8 cellular contexts compared by ENCODE assay signal in genomic region chr21:34933609-34934345, GRCh38.
DNase-seq lines count a peak whose midpoint lies in the region; ATAC-seq and TF ChIP-seq lines count a peak whose summit lies in the region.

No MANE protein-coding gene starts in this region.

- no peaks in the 10 kb centered on the region for H3K9me3 Mint-ChIP-seq in IgD-negative memory B cell
- H3K9me3 Mint-ChIP-seq in activated naive CD4-positive, alpha-beta T cell treated with anti-CD3 and anti-CD28 coated beads, Interleukin-2, amount 50 U/mL, for 72 hours, result peaks cover 0 to 15% of the 10 kb centered on the region in 2 donors
- peaks cover 1 to 4% of the 10 kb centered on the region in 2 donors for H3K9me3 Mint-ChIP-seq in stimulated activated naive B cell treated with anti-CD40 and anti-IgM and Interleukin-4, amounts not matched to agents 10 μg/mL and 1 μg/mL and 100 μg/mL, for 72 hours

- no peaks in the 10 kb centered on the region for H3K36me3 ChIP-seq in testis (ENCODE audit: low read depth, missing control alignments)

- no peaks in the 10 kb centered on the region for H3K27me3 ChIP-seq in testis

- WGBS in testis, 2 donors, result 70 to 73% methylated on average over 3 of the region's 3 CpGs

- H3K4me3 ChIP-seq in testis, result no peak overlapping the region

- H3K9me3 ChIP-seq in testis, result no peaks in the 10 kb centered on the region

- intact Hi-C loops in testis (cut with DNase I; ENCODE audit: low total_unique reads), result no loop called here

- ATAC-seq in activated naive CD4-positive, alpha-beta T cell treated with anti-CD3 and anti-CD28 coated beads, Interleukin-2, amount 50 U/mL, for 72 hours, result peak; percentile 80 to 83
- peak; percentile 89 to 90 for ATAC-seq in stimulated activated naive B cell treated with anti-CD40 and anti-IgM and Interleukin-4, amounts not matched to agents 10 μg/mL and 1 μg/mL and 100 μg/mL, for 72 hours (replicated peaks)

- H3K4me1 ChIP-seq in testis, result no peaks in the 10 kb centered on the region

- H3K36me3 Mint-ChIP-seq in IgD-negative memory B cell, result peaks cover 6% of the 10 kb centered on the region
- H3K36me3 Mint-ChIP-seq in activated naive CD4-positive, alpha-beta T cell treated with anti-CD3 and anti-CD28 coated beads, Interleukin-2, amount 50 U/mL, for 72 hours, result peaks cover 5 to 11% of the 10 kb centered on the region in 2 donors
- peaks cover 16 to 28% of the 10 kb centered on the region in 2 donors for H3K36me3 Mint-ChIP-seq in stimulated activated naive B cell treated with anti-CD40 and anti-IgM and Interleukin-4, amounts not matched to agents 10 μg/mL and 1 μg/mL and 100 μg/mL, for 72 hours

- H3K27ac ChIP-seq in testis, result no peak overlapping the region

- no peak for TF ChIP-seq POLR2A in testis (IDR thresholded peaks at IDR 0.05)

- peak overlapping the region; percentile 84 to 98 (median 95) for H3K27ac Mint-ChIP-seq in IgD-negative memory B cell
- peak overlapping the region; percentile 94 to 96 for H3K27ac Mint-ChIP-seq in activated naive CD4-positive, alpha-beta T cell treated with anti-CD3 and anti-CD28 coated beads, Interleukin-2, amount 50 U/mL, for 72 hours
- peak overlapping the region; percentile 90 for H3K27ac Mint-ChIP-seq in stimulated activated naive B cell treated with anti-CD40 and anti-IgM and Interleukin-4, amounts not matched to agents 10 μg/mL and 1 μg/mL and 100 μg/mL, for 72 hours

- peaks cover 23 to 47% (median 43%) of the 10 kb centered on the region in 3 donors for H3K4me1 Mint-ChIP-seq in IgD-negative memory B cell
- H3K4me1 Mint-ChIP-seq in stimulated activated naive B cell treated with anti-CD40 and anti-IgM and Interleukin-4, amounts not matched to agents 10 μg/mL and 1 μg/mL and 100 μg/mL, for 72 hours, result peaks cover 54 to 87% of the 10 kb centered on the region in 2 donors

- H3K27me3 Mint-ChIP-seq in IgD-negative memory B cell, result no peaks in the 10 kb centered on the region
- H3K27me3 Mint-ChIP-seq in stimulated activated naive B cell treated with anti-CD40 and anti-IgM and Interleukin-4, amounts not matched to agents 10 μg/mL and 1 μg/mL and 100 μg/mL, for 72 hours, result no peaks in the 10 kb centered on the region

- DNase-seq in activated CD4-positive, alpha-beta T cell treated with anti-CD3 and anti-CD28 coated beads for 4 hours, result peak; percentile 42 to 44
- no peak for DNase-seq in activated CD4-positive, alpha-beta T cell treated with anti-CD3 and anti-CD28 coated beads, Interleukin-2, amount 50 U/mL, for 4 hours
- no peak for DNase-seq in activated naive CD4-positive, alpha-beta T cell treated with anti-CD3 and anti-CD28 coated beads, Interleukin-2, amount 50 U/mL, for 72 hours (ENCODE audit: low spot score in 2 of 2)
- no peak for DNase-seq in stimulated activated naive B cell treated with anti-CD40 and anti-IgM and Interleukin-4, amounts not matched to agents 10 μg/mL and 1 μg/mL and 100 μg/mL, for 72 hours
- DNase-seq in testis (no peak), globus pallidus (ENCODE audit: low spot score) (no peak), NCI-H2227 (lab: John Stamatoyannopoulos, UW; ENCODE audit: unreplicated experiment) (no peak)

- no peak for TF ChIP-seq CTCF in testis (IDR thresholded peaks at IDR 0.05)

- H3K4me3 Mint-ChIP-seq in IgD-negative memory B cell, result peak overlapping the region; percentile 69 to 88 (median 80)
- peak overlapping the region; percentile 52 to 73 for H3K4me3 Mint-ChIP-seq in stimulated activated naive B cell treated with anti-CD40 and anti-IgM and Interleukin-4, amounts not matched to agents 10 μg/mL and 1 μg/mL and 100 μg/mL, for 72 hours

Comparison
In these comparisons a context has a peak if more than half of its experiments do, and no peak if none do; other contexts are left out.
1. DNase-seq: peak in activated CD4-positive, alpha-beta T cell treated with anti-CD3 and anti-CD28 coated beads for 4 hours (2 of 2); none in activated CD4-positive, alpha-beta T cell treated with anti-CD3 and anti-CD28 coated beads, Interleukin-2, amount 50 U/mL, for 4 hours (0 of 2), activated naive CD4-positive, alpha-beta T cell treated with anti-CD3 and anti-CD28 coated beads, Interleukin-2, amount 50 U/mL, for 72 hours (0 of 2), stimulated activated naive B cell treated with anti-CD40 and anti-IgM and Interleukin-4, amounts not matched to agents 10 μg/mL and 1 μg/mL and 100 μg/mL, for 72 hours (single experiment), testis (single experiment), globus pallidus (single experiment) and NCI-H2227 (single experiment).
2. Peak in every context shown above with its lines, with median percentiles within 50 percentile points of each other: H3K27ac Mint-ChIP-seq.